ENCODE assay signal across 22 cellular contexts in genomic region chr1:29470087-29470787, GRCh38.
DNase-seq lines count a peak whose midpoint lies in the region; ATAC-seq, FAIRE-seq and TF ChIP-seq lines count a peak whose summit lies in the region.
"Had no signal": no experiment of that assay in that cellular context is flagged by ENCODE, and none has a peak within 500 bp of the region (broad histone marks: within the 10 kb centered on the region; RNA-seq: fewer than 3 reads in every experiment).

No MANE protein-coding gene starts in this region.

- H3K36me3 Mint-ChIP-seq in glutamatergic neuron (ENCODE audit: unreplicated experiment) (peaks cover 7% of the 10 kb centered on the region), Caco-2 (ENCODE audit: insufficient read depth, unreplicated experiment) (no peaks in the 10 kb centered on the region)
- H3K36me3 Mint-ChIP-seq: IgD-negative memory B cell, mesothelial cell of epicardium had no signal

- H3K4me1 Mint-ChIP-seq in glutamatergic neuron (ENCODE audit: low read depth, unreplicated experiment): peaks cover 47% of the 10 kb centered on the region
- peaks cover 24% of the 10 kb centered on the region for H3K4me1 Mint-ChIP-seq in Caco-2 (ENCODE audit: low read depth, unreplicated experiment)
- H3K4me1 Mint-ChIP-seq: activated B cell treated with CpG ODN at 0.5 μM for 24 hours; activated CD4-positive, alpha-beta memory T cell treated with anti-CD3 and anti-CD28 coated beads, Interleukin-2, amount 10 ng/mL, durations not matched to agents 7 days and 5 days; activated naive CD8-positive, alpha-beta T cell treated with anti-CD3 and anti-CD28 coated beads, Interleukin-2, amount 50 U/mL, for 24 hours; IgD-negative memory B cell; mesothelial cell of epicardium had no signal

- H3K4me1 ChIP-seq in BE2C (peaks cover 51% of the 10 kb centered on the region), Caco-2 (peaks cover 32% of the 10 kb centered on the region)
- H3K4me1 ChIP-seq: right atrium auricular region had no signal

- peak overlapping the region; percentile 5 for H3K4me3 Mint-ChIP-seq in glutamatergic neuron (ENCODE audit: unreplicated experiment)
- H3K4me3 Mint-ChIP-seq in Caco-2 (ENCODE audit: unreplicated experiment): no peak overlapping the region
- H3K4me3 Mint-ChIP-seq: activated B cell treated with CpG ODN at 0.5 μM for 24 hours; activated CD4-positive, alpha-beta memory T cell treated with anti-CD3 and anti-CD28 coated beads, Interleukin-2, amount 10 ng/mL, durations not matched to agents 7 days and 5 days; activated naive CD8-positive, alpha-beta T cell treated with anti-CD3 and anti-CD28 coated beads, Interleukin-2, amount 50 U/mL, for 24 hours; IgD-negative memory B cell; mesothelial cell of epicardium; naive thymus-derived CD4-positive, alpha-beta T cell had no signal

- DNase-seq in BE2C (peak; percentile 77), D721Med (ENCODE audit: insufficient read length, low spot score) (peak; percentile 37), NCI-H69 (lab: John Stamatoyannopoulos, UW) (peak; percentile 85), glutamatergic neuron (peak; percentile 39), medulla oblongata (ENCODE audit: extremely low spot score) (no peak), Caco-2 (no peak)
- DNase-seq: activated B cell treated with CpG ODN at 0.5 μM for 24 hours; activated CD4-positive, alpha-beta memory T cell treated with anti-CD3 and anti-CD28 coated beads, Interleukin-2, amount 10 ng/mL, durations not matched to agents 7 days and 5 days; activated gamma-delta T cell treated with Interleukin-2 at 50 U/mL for 16 hours; activated naive CD8-positive, alpha-beta T cell treated with anti-CD3 and anti-CD28 coated beads, Interleukin-2, amount 50 U/mL, for 24 hours; activated T-cell treated with anti-CD3 and anti-CD28 coated beads for 4 hours; GDM1; naive thymus-derived CD4-positive, alpha-beta T cell; NCI-H748 treated with DMSO at 0.1 percent for 48 hours; OCI-M1; stimulated activated CD4-positive, alpha-beta T cell treated with anti-CD3 and anti-CD28 coated beads, Interleukin-4, amount 100 ng/mL, for 4 hours; stimulated activated naive CD4-positive, alpha-beta T cell; T-helper 9 cell had no signal

- H3K9me3 Mint-ChIP-seq in glutamatergic neuron (ENCODE audit: unreplicated experiment) (peaks cover 15% of the 10 kb centered on the region), Caco-2 (ENCODE audit: unreplicated experiment) (peaks cover 3% of the 10 kb centered on the region)
- H3K9me3 Mint-ChIP-seq: activated CD4-positive, alpha-beta memory T cell treated with anti-CD3 and anti-CD28 coated beads, Interleukin-2, amount 10 ng/mL, durations not matched to agents 7 days and 5 days had no signal

- H3K27ac Mint-ChIP-seq in glutamatergic neuron (ENCODE audit: unreplicated experiment) (peak overlapping the region; percentile 86), Caco-2 (ENCODE audit: unreplicated experiment) (no peak overlapping the region)
- H3K27ac Mint-ChIP-seq: activated B cell treated with CpG ODN at 0.5 μM for 24 hours; activated CD4-positive, alpha-beta memory T cell treated with anti-CD3 and anti-CD28 coated beads, Interleukin-2, amount 10 ng/mL, durations not matched to agents 7 days and 5 days; activated naive CD8-positive, alpha-beta T cell treated with anti-CD3 and anti-CD28 coated beads, Interleukin-2, amount 50 U/mL, for 24 hours; IgD-negative memory B cell; mesothelial cell of epicardium; naive thymus-derived CD4-positive, alpha-beta T cell had no signal

- POLR2A ChIA-PET in Caco-2 (lab: Charles Lee): no interaction called here

- no peaks in the 10 kb centered on the region for H3K9me3 ChIP-seq in BE2C
- H3K9me3 ChIP-seq in Caco-2: no peaks in the 10 kb centered on the region

- CTCF ChIA-PET in Caco-2 (lab: Charles Lee): interaction anchor here (0.8 kb wide), 1 partner anchor 27 kb away, joined by 3 read pairs; no protein-coding TSS in a partner anchor

- H3K4me3 ChIP-seq in BE2C (ENCODE audit: low read depth, low read length) (no peak overlapping the region), Caco-2 (ENCODE audit: low read depth, low read length) (no peak overlapping the region)
- H3K4me3 ChIP-seq: right atrium auricular region had no signal

- no TSS peak for BruUV-seq in Caco-2 (replicated peaks; lab: Mats Ljungman, UMichigan)

- no peaks in the 10 kb centered on the region for H3K36me3 ChIP-seq in BE2C
- H3K36me3 ChIP-seq in Caco-2 (ENCODE audit: control insufficient read depth, insufficient read depth, low read length): no peaks in the 10 kb centered on the region
- H3K36me3 ChIP-seq: right atrium auricular region had no signal

- intact Hi-C loops in Caco-2 (cut with micrococcal nuclease; ENCODE audit: unreplicated experiment): no loop called here

- TF ChIP-seq CTCF in BE2C (IDR thresholded peaks at IDR 0.05; ENCODE audit: low read depth, low read length): no peak
- TF ChIP-seq CTCF in D721Med (IDR thresholded peaks at IDR 0.05; ENCODE audit: insufficient read depth, missing control alignments): no peak
- TF ChIP-seq CTCF in glutamatergic neuron (IDR thresholded peaks at IDR 0.05; ENCODE audit: partially characterized antibody, unreplicated experiment): no peak
- no peak for TF ChIP-seq CTCF in Caco-2 (IDR thresholded peaks at IDR 0.05; ENCODE audit: insufficient read depth in 1 of 2, low read depth in 1 of 2, low read length in 1 of 2, severe bottlenecking in 1 of 2, unreplicated experiment in 1 of 2)

- no peak for FAIRE-seq in D721Med (lab: Jason Lieb, UNC)

- H3K27me3 ChIP-seq in BE2C (no peaks in the 10 kb centered on the region), Caco-2 (replicated peaks; ENCODE audit: control insufficient read depth, insufficient read depth, low read length) (no peaks in the 10 kb centered on the region)
- H3K27me3 ChIP-seq: right atrium auricular region had no signal

- no peak for ATAC-seq in GM21786 (IDR thresholded peaks at IDR 0.05; ENCODE audit: unreplicated experiment)
- ATAC-seq: activated naive CD8-positive, alpha-beta T cell treated with anti-CD3 and anti-CD28 coated beads, Interleukin-2, amount 50 U/mL, for 24 hours; naive thymus-derived CD4-positive, alpha-beta T cell had no signal

- H3K27me3 Mint-ChIP-seq in glutamatergic neuron (ENCODE audit: unreplicated experiment) (peaks cover 8% of the 10 kb centered on the region), Caco-2 (ENCODE audit: insufficient read depth, unreplicated experiment) (no peaks in the 10 kb centered on the region)

Comparison
In these comparisons a context has a peak if more than half of its experiments do, and no peak if none do; other contexts are left out.
1. DNase-seq: peak in BE2C (single experiment), D721Med (single experiment), NCI-H69 (single experiment) and glutamatergic neuron (single experiment); none in medulla oblongata (single experiment) and Caco-2 (0 of 2).